Comparison of ENCODE assay signal across 9 cellular contexts in genomic region chr12:92055877-92056276, GRCh38.
DNase-seq lines count a peak whose midpoint lies in the region; ATAC-seq, FAIRE-seq and TF ChIP-seq lines count a peak whose summit lies in the region.
"Had no signal": no experiment of that assay in that cellular context is flagged by ENCODE, and none has a peak within 500 bp of the region (broad histone marks: within the 10 kb centered on the region; RNA-seq: fewer than 3 reads in every experiment).

No MANE protein-coding gene starts in this region.

- BruUV-seq in PC-9 (replicated peaks; lab: Mats Ljungman, UMichigan) = no TSS peak

- H2AFZ ChIP-seq in PC-9 = no peak overlapping the region

- TF ChIP-seq CTCF in PC-9 (conservative IDR thresholded peaks at IDR 0.05) (no peak), D721Med (IDR thresholded peaks at IDR 0.05; ENCODE audit: insufficient read depth, missing control alignments) (no peak)

- peak overlapping the region; percentile 64 for H3K4me2 ChIP-seq in PC-9
- H3K4me2 ChIP-seq: SK-N-SH had no signal

- POLR2A ChIA-PET in PC-9 (lab: Charles Lee; ENCODE audit: unreplicated experiment) = interaction anchor here (0.5 kb wide), 1 partner anchor 643 kb away, joined by 6 read pairs; no protein-coding TSS in a partner anchor

- H4K20me1 ChIP-seq in PC-9 (ENCODE audit: insufficient read depth) = no peaks in the 10 kb centered on the region

- peak; percentile 35 to 83 for DNase-seq in PC-9
- peak; percentile 53 for DNase-seq in activated T-cell treated with anti-CD3 and anti-CD28 coated beads for 4 hours
- peak; percentile 89 for DNase-seq in epithelial cell of prostate (ENCODE audit: low read depth, low spot score)
- DNase-seq in stimulated activated CD8-positive, alpha-beta memory T cell treated with anti-CD3 and anti-CD28 coated beads, Interleukin-7, amount 100 ng/mL, for 4 hours (ENCODE audit: low read depth in 2 of 2) = peak; percentile 58 to 73
- DNase-seq in midbrain (lab: John Stamatoyannopoulos, UW) = no peak
- DNase-seq in D721Med (ENCODE audit: insufficient read length, low spot score) = no peak
- DNase-seq in UCSD-AML1 (lab: John Stamatoyannopoulos, UW; ENCODE audit: unreplicated experiment) = no peak
- DNase-seq: SK-N-SH had no signal

- H3F3A ChIP-seq in PC-9 (ENCODE audit: insufficient read depth, low read depth) = peaks cover 5% of the 10 kb centered on the region

- no peak for FAIRE-seq in D721Med (lab: Jason Lieb, UNC)

- peaks cover 15% of the 10 kb centered on the region for H3K4me1 ChIP-seq in PC-9 (replicated peaks; ENCODE audit: insufficient read depth)

- H3K9me2 ChIP-seq in PC-9 (ENCODE audit: insufficient read depth) = no peaks in the 10 kb centered on the region
- H3K9me2 ChIP-seq: SK-N-SH had no signal

- CTCF ChIA-PET in PC-9 (lab: Charles Lee) = no interaction called here

- H3K79me2 ChIP-seq in PC-9 (ENCODE audit: low read depth) = no peaks in the 10 kb centered on the region

- H3K36me3 ChIP-seq in PC-9 (ENCODE audit: low read depth) = no peaks in the 10 kb centered on the region

- H3K27me3 ChIP-seq in PC-9 (ENCODE audit: insufficient read depth, low read depth) = no peaks in the 10 kb centered on the region

- H3K9me3 ChIP-seq in PC-9 (ENCODE audit: insufficient read depth, low read depth) = no peaks in the 10 kb centered on the region
- H3K9me3 ChIP-seq: SK-N-SH had no signal

- ATAC-seq in HG03135 (IDR thresholded peaks at IDR 0.05; ENCODE audit: unreplicated experiment) = no peak

- 0 out of 2 replicates have a peak overlapping the region, but pooled peaks have one; percentile 12 for H3K4me3 ChIP-seq in PC-9

- intact Hi-C loops in PC-9 (cut with micrococcal nuclease; ENCODE audit: unreplicated experiment) = no loop called here

- peak overlapping the region; percentile 64 for H3K27ac ChIP-seq in PC-9
- H3K27ac ChIP-seq in epithelial cell of prostate = peak overlapping the region; percentile 54

Comparison
In these comparisons a context has a peak if more than half of its experiments do, and no peak if none do; other contexts are left out.
1. DNase-seq: peak in PC-9 (2 of 2), activated T-cell treated with anti-CD3 and anti-CD28 coated beads for 4 hours (single experiment), epithelial cell of prostate (single experiment) and stimulated activated CD8-positive, alpha-beta memory T cell treated with anti-CD3 and anti-CD28 coated beads, Interleukin-7, amount 100 ng/mL, for 4 hours (2 of 2); none in midbrain (single experiment), D721Med (single experiment) and UCSD-AML1 (single experiment).